In genomic region chr1:169514566-169515270, GRCh38 we compare ENCODE assay signal across 26 cellular contexts. TPM values are rescaled to one million over a fixed set of nuclear protein-coding genes. Genes with fewer than 3 reads are reported as not detected.
DNase-seq lines count a peak whose midpoint lies in the region; ATAC-seq, FAIRE-seq and TF ChIP-seq lines count a peak whose summit lies in the region.
"Had no signal": no experiment of that assay in that cellular context is flagged by ENCODE, and none has a peak within 500 bp of the region (broad histone marks: within the 10 kb centered on the region; RNA-seq: fewer than 3 reads in every experiment).

No MANE protein-coding gene starts in this region.

- no peaks in the 10 kb centered on the region for H3K4me1 Mint-ChIP-seq in activated CD8-positive, alpha-beta T cell treated with anti-CD3 and anti-CD28 coated beads, Interleukin-2, amount 10 ng/mL, durations not matched to agents 7 days and 5 days (ENCODE audit: low read depth)
- H3K4me1 Mint-ChIP-seq: neural crest cell had no signal

- H3K27me3 Mint-ChIP-seq in activated CD8-positive, alpha-beta T cell treated with anti-CD3 and anti-CD28 coated beads, Interleukin-2, amount 10 ng/mL, durations not matched to agents 7 days and 5 days (ENCODE audit: low read depth): no peaks in the 10 kb centered on the region
- H3K27me3 Mint-ChIP-seq: activated CD4-positive, alpha-beta memory T cell treated with anti-CD3 and anti-CD28 coated beads for 36 hours; activated naive CD8-positive, alpha-beta T cell; dendritic cell treated with granulocyte-macrophage colony-stimulating factor and Interleukin-4, amounts not matched to agents 40 ng/mL and 50 ng/mL, for 4 days had no signal

- CTCF ChIA-PET in activated CD8-positive, alpha-beta T cell treated with anti-CD3 and anti-CD28 coated beads, Interleukin-2, amount 10 ng/mL, durations not matched to agents 7 days and 5 days (lab: Charles Lee): no interaction called here

- no peaks in the 10 kb centered on the region for H3K36me3 ChIP-seq in bronchial epithelial cell (ENCODE audit: control insufficient read depth, insufficient read depth, low read length)
- H3K36me3 ChIP-seq: ascending aorta, lower lobe of right lung, Peyer's patch had no signal

- no peak for FAIRE-seq in bronchial epithelial cell (lab: Jason Lieb, UNC)
- FAIRE-seq: HTR-8/SVneo, kidney had no signal

- H3K27me3 ChIP-seq in bronchial epithelial cell (ENCODE audit: control insufficient read depth, insufficient read depth, low read length): no peaks in the 10 kb centered on the region
- H3K27me3 ChIP-seq: ascending aorta, Peyer's patch, spleen had no signal

- no peak overlapping the region for H3K4me3 ChIP-seq in bronchial epithelial cell (ENCODE audit: low read depth, low read length)
- H3K4me3 ChIP-seq: ascending aorta, lower lobe of right lung, Peyer's patch, spleen had no signal

- no peaks in the 10 kb centered on the region for H3K36me3 Mint-ChIP-seq in activated CD8-positive, alpha-beta T cell treated with anti-CD3 and anti-CD28 coated beads, Interleukin-2, amount 10 ng/mL, durations not matched to agents 7 days and 5 days (ENCODE audit: low read depth)

- peak; percentile 0 for TF ChIP-seq CTCF in GM10266 (IDR thresholded peaks at IDR 0.05; ENCODE audit: control insufficient read depth, insufficient read depth, low read depth, missing control alignments)
- TF ChIP-seq CTCF in bronchial epithelial cell (IDR thresholded peaks at IDR 0.05; ENCODE audit: insufficient read depth, low read length, severe bottlenecking): no peak

- DNase-seq in GM10266 (ENCODE audit: extremely low spot score) (no peak), NCI-H146 (lab: John Stamatoyannopoulos, UW) (peak; percentile 56), bronchial epithelial cell (ENCODE audit: low read depth) (peak; percentile 33), kidney tubule cell (ENCODE audit: low spot score) (peak; percentile 16), DMS79 (lab: John Stamatoyannopoulos, UW) (no peak), anterior cingulate cortex (lab: John Stamatoyannopoulos, UW) (no peak)
- no peak for DNase-seq in activated CD8-positive, alpha-beta T cell treated with anti-CD3 and anti-CD28 coated beads, Interleukin-2, amount 10 ng/mL, durations not matched to agents 7 days and 5 days
- DNase-seq: activated CD4-positive, alpha-beta memory T cell treated with anti-CD3 and anti-CD28 coated beads for 36 hours; activated effector memory CD4-positive, alpha-beta T cell treated with Interleukin-2 at 50 U/mL for 16 hours; central memory CD4-positive, alpha-beta T cell; glutamatergic neuron; KG1; kidney; lower lobe of right lung; NCI-H1694 treated with DMSO at 0.1 percent for 48 hours; NCI-H524 treated with DMSO at 0.1 percent for 48 hours; Peyer's patch; right cardiac atrium; SHP77 treated with DMSO at 0.1 percent for 48 hours; spleen had no signal

- H3K4me3 Mint-ChIP-seq in activated CD8-positive, alpha-beta T cell treated with anti-CD3 and anti-CD28 coated beads, Interleukin-2, amount 10 ng/mL, durations not matched to agents 7 days and 5 days: no peak overlapping the region
- H3K4me3 Mint-ChIP-seq: activated CD4-positive, alpha-beta memory T cell treated with anti-CD3 and anti-CD28 coated beads for 36 hours; activated naive CD8-positive, alpha-beta T cell; dendritic cell treated with granulocyte-macrophage colony-stimulating factor and Interleukin-4, amounts not matched to agents 40 ng/mL and 50 ng/mL, for 4 days; neural crest cell had no signal

- no peaks in the 10 kb centered on the region for H3K9me3 Mint-ChIP-seq in activated CD8-positive, alpha-beta T cell treated with anti-CD3 and anti-CD28 coated beads, Interleukin-2, amount 10 ng/mL, durations not matched to agents 7 days and 5 days (ENCODE audit: insufficient read depth)
- H3K9me3 Mint-ChIP-seq: activated CD4-positive, alpha-beta memory T cell treated with anti-CD3 and anti-CD28 coated beads for 36 hours; dendritic cell treated with granulocyte-macrophage colony-stimulating factor and Interleukin-4, amounts not matched to agents 40 ng/mL and 50 ng/mL, for 4 days; neural crest cell had no signal

- no peak for ATAC-seq in activated CD8-positive, alpha-beta T cell treated with anti-CD3 and anti-CD28 coated beads, Interleukin-2, amount 10 ng/mL, durations not matched to agents 7 days and 5 days
- no peak for ATAC-seq in HG02642 (IDR thresholded peaks at IDR 0.05; ENCODE audit: poor library complexity, unreplicated experiment)
- ATAC-seq: lower lobe of right lung, right cardiac atrium had no signal

- POLR2A ChIA-PET in activated CD8-positive, alpha-beta T cell treated with anti-CD3 and anti-CD28 coated beads, Interleukin-2, amount 10 ng/mL, durations not matched to agents 7 days and 5 days (lab: Charles Lee): no interaction called here

- H3K27ac Mint-ChIP-seq in activated CD8-positive, alpha-beta T cell treated with anti-CD3 and anti-CD28 coated beads, Interleukin-2, amount 10 ng/mL, durations not matched to agents 7 days and 5 days: no peak overlapping the region
- H3K27ac Mint-ChIP-seq: activated CD4-positive, alpha-beta memory T cell treated with anti-CD3 and anti-CD28 coated beads for 36 hours; activated naive CD8-positive, alpha-beta T cell; dendritic cell treated with granulocyte-macrophage colony-stimulating factor and Interleukin-4, amounts not matched to agents 40 ng/mL and 50 ng/mL, for 4 days had no signal

RNA-seq across cellular contexts. Expression of gene SLC19A2, which starts 29.0 kb away (rescaled TPM):
- 11.9 and 16.8 TPM in 2 replicates for total RNA-seq in bronchial epithelial cell
- total RNA-seq in activated CD8-positive, alpha-beta T cell treated with anti-CD3 and anti-CD28 coated beads, Interleukin-2, amount 10 ng/mL, durations not matched to agents 7 days and 5 days: 1 to 10 TPM; 4.8 to 5.8 TPM

Comparison
In these comparisons a context has a peak if more than half of its experiments do, and no peak if none do; other contexts are left out.
1. DNase-seq: peak in NCI-H146 (single experiment), bronchial epithelial cell (single experiment) and kidney tubule cell (single experiment); none in GM10266 (single experiment), DMS79 (single experiment), activated CD8-positive, alpha-beta T cell treated with anti-CD3 and anti-CD28 coated beads, Interleukin-2, amount 10 ng/mL, durations not matched to agents 7 days and 5 days (single experiment) and anterior cingulate cortex (0 of 58).